In genomic region chr17:34255381-34255732, GRCh38 we compare ENCODE assay signal across 12 cellular contexts. TPM values are rescaled to one million over a fixed set of nuclear protein-coding genes. Genes with fewer than 3 reads are reported as not detected.
DNase-seq lines count a peak whose midpoint lies in the region; ATAC-seq and TF ChIP-seq lines count a peak whose summit lies in the region.
"Had no signal": no experiment of that assay in that cellular context is flagged by ENCODE, and none has a peak within 500 bp of the region (broad histone marks: within the 10 kb centered on the region; RNA-seq: fewer than 3 reads in every experiment).

No MANE protein-coding gene starts in this region.

- TF ChIP-seq CTCF in heart right ventricle (IDR thresholded peaks at IDR 0.05): no peak
- TF ChIP-seq CTCF in epithelial cell of proximal tubule (conservative IDR thresholded peaks at IDR 0.05; ENCODE audit: low read depth, low read length): no peak
- TF ChIP-seq CTCF in nephron progenitor cell (IDR thresholded peaks at IDR 0.05): no peak
- no peak for TF ChIP-seq CTCF in uterus (IDR thresholded peaks at IDR 0.05)

- H3K9me3 ChIP-seq in heart right ventricle: no peaks in the 10 kb centered on the region
- no peaks in the 10 kb centered on the region for H3K9me3 ChIP-seq in uterus

- ATAC-seq in heart right ventricle (no peak), Right ventricle myocardium inferior (no peak), GM19463 (IDR thresholded peaks at IDR 0.05; ENCODE audit: unreplicated experiment) (no peak)
- ATAC-seq in stimulated activated memory B cell treated with anti-CD40 and anti-IgM and Interleukin-4, amounts not matched to agents 10 μg/mL and 1 μg/mL and 100 μg/mL, for 72 hours: no peak

- H3K27ac ChIP-seq in heart right ventricle: peak overlapping the region in 9 of 10 donors; percentile 54 to 93 (median 82)
- H3K27ac ChIP-seq in uterus: peak overlapping the region; percentile 80 to 88
- H3K27ac ChIP-seq: cardiac muscle cell had no signal

- no peaks in the 10 kb centered on the region for H3K36me3 Mint-ChIP-seq in nephron progenitor cell (ENCODE audit: low read depth)
- no peaks in the 10 kb centered on the region for H3K36me3 Mint-ChIP-seq in stimulated activated memory B cell treated with anti-CD40 and anti-IgM and Interleukin-4, amounts not matched to agents 10 μg/mL and 1 μg/mL and 100 μg/mL, for 72 hours

- no peak overlapping the region for H3K27ac Mint-ChIP-seq in nephron progenitor cell
- no peak overlapping the region for H3K27ac Mint-ChIP-seq in stimulated activated memory B cell treated with anti-CD40 and anti-IgM and Interleukin-4, amounts not matched to agents 10 μg/mL and 1 μg/mL and 100 μg/mL, for 72 hours

- no peak for TF ChIP-seq POLR2A in uterus (IDR thresholded peaks at IDR 0.05)

- H3K4me1 Mint-ChIP-seq in nephron progenitor cell: peaks cover 45% of the 10 kb centered on the region
- peaks cover 30% of the 10 kb centered on the region for H3K4me1 Mint-ChIP-seq in stimulated activated memory B cell treated with anti-CD40 and anti-IgM and Interleukin-4, amounts not matched to agents 10 μg/mL and 1 μg/mL and 100 μg/mL, for 72 hours

- H3K9me3 Mint-ChIP-seq in nephron progenitor cell: no peaks in the 10 kb centered on the region
- H3K9me3 Mint-ChIP-seq in stimulated activated memory B cell treated with anti-CD40 and anti-IgM and Interleukin-4, amounts not matched to agents 10 μg/mL and 1 μg/mL and 100 μg/mL, for 72 hours: no peaks in the 10 kb centered on the region

- DNase-seq in heart right ventricle (no peak), Right ventricle myocardium inferior (ENCODE audit: missing footprints) (no peak), epithelial cell of proximal tubule (ENCODE audit: low read depth) (no peak), nephron progenitor cell (no peak), uterus (no peak), RKO (ENCODE audit: low spot score) (no peak)
- DNase-seq: 8988T, NCI-H510A had no signal

- intact Hi-C loops in heart right ventricle (cut with DNase I) (loop anchor here in 3 of 10 donors (2.0 to 10.0 kb wide), 4 partner anchors 15 to 53 kb away; no protein-coding TSS in a partner anchor), Right ventricle myocardium inferior (cut with DNase I) (loop anchor here (5.0 kb wide), 1 partner anchor 107 kb away; the partner anchor contains the start of gene CCL1), uterus (cut with DNase I; ENCODE audit: low total_unique reads) (no loop called here)

- H3K27me3 ChIP-seq in heart right ventricle (no peaks in the 10 kb centered on the region), uterus (no peaks in the 10 kb centered on the region)
- H3K27me3 ChIP-seq: cardiac muscle cell had no signal

- H3K4me1 ChIP-seq in heart right ventricle (peaks cover 16 to 84% (median 61%) of the 10 kb centered on the region in 9 donors), uterus (peaks cover 18 to 35% of the 10 kb centered on the region in 2 donors)

- peak overlapping the region; percentile 18 to 67 (median 52) for H3K4me3 ChIP-seq in heart right ventricle
- peak overlapping the region; percentile 46 for H3K4me3 ChIP-seq in epithelial cell of proximal tubule (ENCODE audit: low read depth, low read length)
- peak overlapping the region; percentile 18 to 28 for H3K4me3 ChIP-seq in uterus
- H3K4me3 ChIP-seq: cardiac muscle cell had no signal

- H3K36me3 ChIP-seq in heart right ventricle: peaks cover 0 to 10% (median 0%) of the 10 kb centered on the region in 9 donors
- no peaks in the 10 kb centered on the region for H3K36me3 ChIP-seq in uterus
- H3K36me3 ChIP-seq: cardiac muscle cell had no signal

- 18 to 23% methylated on average over 5 of the region's 5 CpGs for WGBS in heart right ventricle, 2 donors

- H3K4me3 Mint-ChIP-seq in nephron progenitor cell: peak overlapping the region; percentile 82
- no peak overlapping the region for H3K4me3 Mint-ChIP-seq in stimulated activated memory B cell treated with anti-CD40 and anti-IgM and Interleukin-4, amounts not matched to agents 10 μg/mL and 1 μg/mL and 100 μg/mL, for 72 hours

- H3K27me3 Mint-ChIP-seq in nephron progenitor cell (ENCODE audit: low read depth, poor library complexity): peaks cover 31% of the 10 kb centered on the region
- H3K27me3 Mint-ChIP-seq in stimulated activated memory B cell treated with anti-CD40 and anti-IgM and Interleukin-4, amounts not matched to agents 10 μg/mL and 1 μg/mL and 100 μg/mL, for 72 hours: peaks cover 68% of the 10 kb centered on the region

RNA-seq across cellular contexts. Expression of gene CCL2, which starts 0.3 kb away (rescaled TPM):
- total RNA-seq in heart right ventricle (100 to 1,000 TPM in 3 of 10 donors, 10 to 100 TPM in 6, 1 to 10 TPM in 1; 2.9 to 264 (median 38.5) TPM), Right ventricle myocardium inferior (33.4 TPM), epithelial cell of proximal tubule (4.7 and 35.7 TPM in 2 replicates), uterus (10 to 100 TPM in 2 of 4 donors, 1 to 10 TPM in 1, under 1 TPM in 1; 0.77 to 30.3 (median 8.9) TPM)
- polyA plus RNA-seq in heart right ventricle: 10 to 100 TPM; 51.3 to 80.3 TPM

RNA-seq across cellular contexts. Expression of gene CCL7, which starts 14.7 kb away (rescaled TPM):
- under 1 TPM in 1 of 10 donors, not detected in 9; 0.65 TPM for total RNA-seq in heart right ventricle
- polyA plus RNA-seq in heart right ventricle: under 1 TPM in 1 of 2 donors, not detected in 1; 0.29 TPM
- not detected for total RNA-seq in Right ventricle myocardium inferior
- total RNA-seq in epithelial cell of proximal tubule: 0.17 TPM in 1 of 2 replicates, not detected in the other
- total RNA-seq in uterus: not detected
- total RNA-seq: cardiac muscle cell, lung microvascular endothelial cell had no signal
- polyA plus RNA-seq: cardiac muscle cell had no signal

RNA-seq across cellular contexts. Expression of gene CCL11, which starts 30.2 kb away (rescaled TPM):
- 10 to 100 TPM in 2 of 10 donors, 1 to 10 TPM in 6, under 1 TPM in 2; 0.46 to 31.2 (median 1.3) TPM for total RNA-seq in heart right ventricle
- 1 to 10 TPM; 1.5 to 6.2 TPM for polyA plus RNA-seq in heart right ventricle
- 5.4 TPM for total RNA-seq in Right ventricle myocardium inferior
- not detected in 2 replicates for total RNA-seq in epithelial cell of proximal tubule
- 1 to 10 TPM in 1 of 4 donors, not detected in 3; 4.9 TPM for total RNA-seq in uterus
- total RNA-seq: cardiac muscle cell, lung microvascular endothelial cell had no signal
- polyA plus RNA-seq: cardiac muscle cell had no signal
